ENCODE assay signal across 14 cellular contexts in genomic region chr22:23789121-23789520, GRCh38. TPM values are rescaled to one million over a fixed set of nuclear protein-coding genes. Genes with fewer than 3 reads are reported as not detected.
A peak's percentile ranks its signal among the peaks of the same experiment; 100 is the strongest.
DNase-seq lines count a peak whose midpoint lies in the region; ATAC-seq and TF ChIP-seq lines count a peak whose summit lies in the region.
"Had no signal": no experiment of that assay in that cellular context is flagged by ENCODE, and none has a peak within 500 bp of the region (broad histone marks: within the 10 kb centered on the region; RNA-seq: fewer than 3 reads in every experiment).

No MANE protein-coding gene starts in this region.

- no peaks in the 10 kb centered on the region for H3K27me3 ChIP-seq in CD8-positive, alpha-beta memory T cell (ENCODE audit: insufficient read depth, low read length, poor library complexity, severe bottlenecking)
- no peaks in the 10 kb centered on the region for H3K27me3 ChIP-seq in naive thymus-derived CD4-positive, alpha-beta T cell (ENCODE audit: control insufficient read depth in 2 of 2, insufficient read depth in 2 of 2, low read length in 2 of 2)
- H3K27me3 ChIP-seq in A673 (replicated peaks; ENCODE audit: insufficient read depth, low read depth, low read length, poor library complexity) = no peaks in the 10 kb centered on the region
- H3K27me3 ChIP-seq: ovary had no signal

- DNase-seq in CD8-positive, alpha-beta memory T cell = no peak
- DNase-seq in T-cell (no peak), A673 (ENCODE audit: low spot score) (no peak)
- DNase-seq in naive thymus-derived CD4-positive, alpha-beta T cell = no peak
- DNase-seq: activated naive CD8-positive, alpha-beta T cell treated with anti-CD3 and anti-CD28 coated beads, Interleukin-2, amount 10 ng/mL, durations not matched to agents 7 days and 5 days; kidney glomerular epithelial cell; ovary; stimulated activated CD4-positive, alpha-beta T cell treated with anti-CD3 and anti-CD28 coated beads, Interleukin-2, amount 100 ng/mL, for 24 hours; stimulated activated naive CD8-positive, alpha-beta T cell treated with anti-CD3 and anti-CD28 coated beads, Interleukin-15, amount 100 ng/mL, for 72 hours had no signal

- H3K9me3 Mint-ChIP-seq in CD8-positive, alpha-beta memory T cell = no peaks in the 10 kb centered on the region
- H3K9me3 Mint-ChIP-seq in T-cell = no peaks in the 10 kb centered on the region
- no peaks in the 10 kb centered on the region for H3K9me3 Mint-ChIP-seq in naive thymus-derived CD4-positive, alpha-beta T cell
- H3K9me3 Mint-ChIP-seq: activated naive CD8-positive, alpha-beta T cell treated with anti-CD3 and anti-CD28 coated beads, Interleukin-2, amount 10 ng/mL, durations not matched to agents 7 days and 5 days; dendritic cell treated with granulocyte-macrophage colony-stimulating factor and Interleukin-4, amounts not matched to agents 40 ng/mL and 50 ng/mL, for 4 days; stimulated activated naive CD8-positive, alpha-beta T cell treated with anti-CD3 and anti-CD28 coated beads, Interleukin-15, amount 100 ng/mL, for 72 hours had no signal

- H3K4me1 Mint-ChIP-seq in CD8-positive, alpha-beta memory T cell = peaks cover 40 to 62% (median 41%) of the 10 kb centered on the region in 3 donors
- peaks cover 47 to 55% (median 53%) of the 10 kb centered on the region in 3 donors for H3K4me1 Mint-ChIP-seq in T-cell
- peaks cover 21 to 64% (median 55%) of the 10 kb centered on the region in 7 donors for H3K4me1 Mint-ChIP-seq in naive thymus-derived CD4-positive, alpha-beta T cell

- POLR2A ChIA-PET in CD8-positive, alpha-beta memory T cell (lab: Charles Lee) = no interaction called here
- POLR2A ChIA-PET in HEK293 (lab: Yijun Ruan, JAX) = interaction anchor here (1.0 to 2.0 kb wide), 5 partner anchors 9 to 105 kb away, joined by 3 to 7 read pairs (median 5); partner anchors contain the start of genes CHCHD10, DERL3, MIF and ZNF70
- POLR2A ChIA-PET in T-cell (lab: Charles Lee) = interaction anchor here in 1 of 2 donors (0.6 kb wide), 1 partner anchor 19 kb away, joined by 3 read pairs; no protein-coding TSS in a partner anchor
- POLR2A ChIA-PET in naive thymus-derived CD4-positive, alpha-beta T cell (lab: Charles Lee) = interaction anchor here (0.6 to 6.4 kb wide), 3 partner anchors 18 to 68 kb away, joined by 3 to 62 read pairs (median 4); partner anchors contain the start of genes CHCHD10, MMP11 and SLC2A11
- POLR2A ChIA-PET in A673 (lab: Charles Lee; ENCODE audit: low non-redundant PET) = no interaction called here

- no peaks in the 10 kb centered on the region for H3K9me3 ChIP-seq in CD8-positive, alpha-beta memory T cell (ENCODE audit: low read length)
- H3K9me3 ChIP-seq in HEK293 (ENCODE audit: control insufficient read depth, insufficient read depth, low read depth, low read length) = no peaks in the 10 kb centered on the region
- H3K9me3 ChIP-seq in naive thymus-derived CD4-positive, alpha-beta T cell (ENCODE audit: control insufficient read depth in 2 of 3, low read length in 3 of 3) = no peaks in the 10 kb centered on the region
- H3K9me3 ChIP-seq in A673 (ENCODE audit: low read depth, low read length, poor library complexity, severe bottlenecking) = no peaks in the 10 kb centered on the region
- H3K9me3 ChIP-seq: ovary had no signal

- peaks cover 30% of the 10 kb centered on the region for H3K4me1 ChIP-seq in CD8-positive, alpha-beta memory T cell (ENCODE audit: insufficient read depth, low read length)
- H3K4me1 ChIP-seq in HEK293 (ENCODE audit: control insufficient read depth, insufficient read depth, low read length) (peaks cover 9% of the 10 kb centered on the region), A673 (ENCODE audit: insufficient read depth, low read length, poor library complexity, severe bottlenecking) (peaks cover 11% of the 10 kb centered on the region)
- peaks cover 11 to 16% of the 10 kb centered on the region in 2 donors for H3K4me1 ChIP-seq in naive thymus-derived CD4-positive, alpha-beta T cell (ENCODE audit: control insufficient read depth in 2 of 2, insufficient read depth in 2 of 2, low read length in 2 of 2)

- H3K36me3 ChIP-seq in CD8-positive, alpha-beta memory T cell (ENCODE audit: insufficient read depth, low read length) = peaks cover 17% of the 10 kb centered on the region
- H3K36me3 ChIP-seq in HEK293 (ENCODE audit: control insufficient read depth in 2 of 2, insufficient read depth in 1 of 2, low read length in 2 of 2) (peaks cover 19 to 37% of the 10 kb centered on the region in 2 experiments), A673 (ENCODE audit: insufficient read depth, low read length, poor library complexity, severe bottlenecking) (peaks cover 15% of the 10 kb centered on the region)
- peaks cover 0 to 35% (median 0%) of the 10 kb centered on the region in 3 experiments for H3K36me3 ChIP-seq in naive thymus-derived CD4-positive, alpha-beta T cell (ENCODE audit: control insufficient read depth in 2 of 3, insufficient read depth in 3 of 3, low read length in 3 of 3)
- H3K36me3 ChIP-seq: ovary had no signal

- H3K27ac Mint-ChIP-seq in CD8-positive, alpha-beta memory T cell = peak overlapping the region in 2 of 8 donors; percentile 24 to 69
- H3K27ac Mint-ChIP-seq in T-cell = no peak overlapping the region
- peak overlapping the region in 1 of 9 donors; percentile 25 for H3K27ac Mint-ChIP-seq in naive thymus-derived CD4-positive, alpha-beta T cell
- H3K27ac Mint-ChIP-seq: dendritic cell treated with granulocyte-macrophage colony-stimulating factor and Interleukin-4, amounts not matched to agents 40 ng/mL and 50 ng/mL, for 4 days had no signal

- no peak overlapping the region for H3K27ac ChIP-seq in CD8-positive, alpha-beta memory T cell (ENCODE audit: low read depth, low read length)
- no peak overlapping the region for H3K27ac ChIP-seq in HEK293 (ENCODE audit: extremely low read depth, low read depth, low read length)
- no peak overlapping the region for H3K27ac ChIP-seq in naive thymus-derived CD4-positive, alpha-beta T cell (ENCODE audit: low read depth, low read length)
- no peak overlapping the region for H3K27ac ChIP-seq in A673 (ENCODE audit: low read depth, low read length, poor library complexity, severe bottlenecking)

- no peaks in the 10 kb centered on the region for H3K27me3 Mint-ChIP-seq in CD8-positive, alpha-beta memory T cell
- no peaks in the 10 kb centered on the region for H3K27me3 Mint-ChIP-seq in T-cell
- H3K27me3 Mint-ChIP-seq in naive thymus-derived CD4-positive, alpha-beta T cell = no peaks in the 10 kb centered on the region
- H3K27me3 Mint-ChIP-seq: activated naive CD8-positive, alpha-beta T cell treated with anti-CD3 and anti-CD28 coated beads, Interleukin-2, amount 10 ng/mL, durations not matched to agents 7 days and 5 days; stimulated activated naive CD8-positive, alpha-beta T cell treated with anti-CD3 and anti-CD28 coated beads, Interleukin-15, amount 100 ng/mL, for 72 hours had no signal

- intact Hi-C loops in naive thymus-derived CD4-positive, alpha-beta T cell (cut with micrococcal nuclease) = loop anchor here in 1 of 2 donors (5.0 kb wide), 1 partner anchor 68 kb away; the partner anchor contains the start of gene SLC2A11
- intact Hi-C loops in A673 (cut with micrococcal nuclease; ENCODE audit: unreplicated experiment) = no loop called here

- peaks cover 0 to 35% (median 7%) of the 10 kb centered on the region in 3 donors for H3K36me3 Mint-ChIP-seq in CD8-positive, alpha-beta memory T cell
- peaks cover 19% of the 10 kb centered on the region for H3K36me3 Mint-ChIP-seq in T-cell
- peaks cover 3 to 22% (median 7%) of the 10 kb centered on the region in 5 donors for H3K36me3 Mint-ChIP-seq in naive thymus-derived CD4-positive, alpha-beta T cell

- TF ChIP-seq CTCF in HEK293 (tag by site-specific recombination; IDR thresholded peaks at IDR 0.05) (no peak), A673 (conservative IDR thresholded peaks at IDR 0.05; ENCODE audit: low read depth, low read length) (no peak)

- ATAC-seq in T-cell (replicated peaks in 1 of 4) (no peak), HG02938 (IDR thresholded peaks at IDR 0.05; ENCODE audit: unreplicated experiment) (no peak), HG03175 (IDR thresholded peaks at IDR 0.05; ENCODE audit: unreplicated experiment) (no peak), HG02571 (IDR thresholded peaks at IDR 0.05; ENCODE audit: unreplicated experiment) (no peak)
- no peak for ATAC-seq in naive thymus-derived CD4-positive, alpha-beta T cell
- ATAC-seq: stimulated activated naive CD8-positive, alpha-beta T cell treated with anti-CD3 and anti-CD28 coated beads, Interleukin-15, amount 100 ng/mL, for 72 hours had no signal

- no peak overlapping the region for H3K4me3 ChIP-seq in CD8-positive, alpha-beta memory T cell (ENCODE audit: low read length)
- H3K4me3 ChIP-seq in HEK293 (ENCODE audit: low read depth, low read length) (no peak overlapping the region), A673 (ENCODE audit: low read depth, low read length, poor library complexity, severe bottlenecking) (no peak overlapping the region)
- no peak overlapping the region for H3K4me3 ChIP-seq in naive thymus-derived CD4-positive, alpha-beta T cell (ENCODE audit: low read length)
- H3K4me3 ChIP-seq: ovary had no signal

- BruUV-seq in A673 (replicated peaks; lab: Mats Ljungman, UMichigan) = no TSS peak

- peak overlapping the region in 5 of 7 donors; percentile 44 to 71 (median 49) for H3K4me3 Mint-ChIP-seq in CD8-positive, alpha-beta memory T cell
- H3K4me3 Mint-ChIP-seq in T-cell = peak overlapping the region; percentile 21 to 82 (median 41)
- peak overlapping the region in 9 of 10 donors; percentile 8 to 94 (median 45) for H3K4me3 Mint-ChIP-seq in naive thymus-derived CD4-positive, alpha-beta T cell
- H3K4me3 Mint-ChIP-seq: dendritic cell treated with granulocyte-macrophage colony-stimulating factor and Interleukin-4, amounts not matched to agents 40 ng/mL and 50 ng/mL, for 4 days had no signal

- CTCF ChIA-PET in CD8-positive, alpha-beta memory T cell (lab: Charles Lee) = interaction anchor here (1.0 kb wide), 1 partner anchor 13 kb away, joined by 3 read pairs; no protein-coding TSS in a partner anchor
- CTCF ChIA-PET in HEK293 (lab: Yijun Ruan, JAX) = interaction anchor here (0.7 to 1.6 kb wide), 2 partner anchors 8 to 59 kb away, joined by 3 to 4 read pairs; no protein-coding TSS in a partner anchor
- CTCF ChIA-PET in T-cell (lab: Charles Lee) = interaction anchor here in 1 of 2 donors (0.7 kb wide), 1 partner anchor 106 kb away, joined by 3 read pairs; no protein-coding TSS in a partner anchor
- CTCF ChIA-PET in naive thymus-derived CD4-positive, alpha-beta T cell (lab: Charles Lee) = interaction anchor here (0.5 to 1.5 kb wide), 4 partner anchors 20 to 212 kb away, joined by 3 read pairs; partner anchors contain the start of gene MIF
- CTCF ChIA-PET in A673 (lab: Charles Lee) = no interaction called here

RNA-seq across cellular contexts. Expression of gene SMARCB1, which starts 2.4 kb away (rescaled TPM):
- 100 to 1,000 TPM; 113 to 120 TPM for total RNA-seq in CD8-positive, alpha-beta memory T cell
- 40.4 TPM for polyA plus RNA-seq in CD8-positive, alpha-beta memory T cell
- total RNA-seq in T-cell (10 to 100 TPM; 50.2 to 57.7 (median 54.3) TPM), A673 (2021) (172 and 176 TPM in 2 replicates)
- 10 to 100 TPM; 47.1 to 81.1 (median 54.2) TPM for total RNA-seq in naive thymus-derived CD4-positive, alpha-beta T cell
- polyA plus RNA-seq in naive thymus-derived CD4-positive, alpha-beta T cell = 10 to 100 TPM; 37.0 to 49.8 TPM

RNA-seq across cellular contexts. Expression of gene MMP11, which starts 16.5 kb away (rescaled TPM):
- total RNA-seq in CD8-positive, alpha-beta memory T cell = 1 to 10 TPM in 1 of 2 experiments, under 1 TPM in 1; 0.90 to 1.6 TPM
- 1.9 TPM for polyA plus RNA-seq in CD8-positive, alpha-beta memory T cell
- total RNA-seq in T-cell (1 to 10 TPM; 1.6 to 5.3 (median 2.5) TPM), A673 (2021) (5.1 and 6.8 TPM in 2 replicates)
- 1 to 10 TPM in 4 of 5 experiments, not detected in 1; 2.0 to 4.0 (median 3.4) TPM for total RNA-seq in naive thymus-derived CD4-positive, alpha-beta T cell
- 1 to 10 TPM; 2.0 to 4.3 TPM for polyA plus RNA-seq in naive thymus-derived CD4-positive, alpha-beta T cell

RNA-seq across cellular contexts. Expression of gene CHCHD10, which starts 21.3 kb away (rescaled TPM):
- total RNA-seq in CD8-positive, alpha-beta memory T cell = 100 to 1,000 TPM; 172 to 186 TPM
- 34.0 TPM for polyA plus RNA-seq in CD8-positive, alpha-beta memory T cell
- total RNA-seq in T-cell (10 to 100 TPM; 26.1 to 66.3 (median 63.2) TPM), A673 (2021) (117 and 128 TPM in 2 replicates)
- total RNA-seq in naive thymus-derived CD4-positive, alpha-beta T cell = 10 to 100 TPM; 38.2 to 56.1 (median 46.4) TPM
- polyA plus RNA-seq in naive thymus-derived CD4-positive, alpha-beta T cell = 10 to 100 TPM; 25.6 to 32.8 TPM

RNA-seq across cellular contexts. Expression of gene C22orf15, which starts 26.3 kb away (rescaled TPM):
- under 1 TPM; 0.81 to 0.93 TPM for total RNA-seq in CD8-positive, alpha-beta memory T cell
- 0.75 TPM for polyA plus RNA-seq in CD8-positive, alpha-beta memory T cell
- total RNA-seq in T-cell (1 to 10 TPM in 4 of 5 donors, under 1 TPM in 1; 0.58 to 2.2 (median 1.9) TPM), A673 (2021) (2.0 and 2.2 TPM in 2 replicates)
- total RNA-seq in naive thymus-derived CD4-positive, alpha-beta T cell = 1 to 10 TPM in 4 of 5 experiments, not detected in 1; 1.2 to 5.7 (median 3.9) TPM
- 1 to 10 TPM; 1.6 to 2.4 TPM for polyA plus RNA-seq in naive thymus-derived CD4-positive, alpha-beta T cell

RNA-seq across cellular contexts. Expression of gene VPREB3, which starts 34.9 kb away (rescaled TPM):
- total RNA-seq in CD8-positive, alpha-beta memory T cell = not detected
- polyA plus RNA-seq in CD8-positive, alpha-beta memory T cell = not detected
- 1 to 10 TPM in 4 of 5 donors, not detected in 1; 1.5 to 2.6 (median 1.7) TPM for total RNA-seq in T-cell
- total RNA-seq in naive thymus-derived CD4-positive, alpha-beta T cell = 1 to 10 TPM in 1 of 5 experiments, under 1 TPM in 1, not detected in 3; 0.74 to 3.0 TPM
- polyA plus RNA-seq in naive thymus-derived CD4-positive, alpha-beta T cell = 1 to 10 TPM; 1.3 to 1.5 TPM
- total RNA-seq in A673 (2021) = 0.74 and 0.88 TPM in 2 replicates
- total RNA-seq: activated naive CD8-positive, alpha-beta T cell treated with anti-CD3 and anti-CD28 coated beads, Interleukin-2, amount 10 ng/mL, durations not matched to agents 7 days and 5 days had no signal
- polyA plus RNA-seq: ovary had no signal

Comparison
In these comparisons a context has a peak if more than half of its experiments do, and no peak if none do; other contexts are left out.
1. POLR2A ChIA-PET loops: an anchor here in HEK293 (1.0 to 2.0 kb wide) and naive thymus-derived CD4-positive, alpha-beta T cell (0.6 to 6.4 kb wide); none called in CD8-positive, alpha-beta memory T cell and A673.